ENCODE assay signal across 13 cellular contexts in the genomic region with DNA sequence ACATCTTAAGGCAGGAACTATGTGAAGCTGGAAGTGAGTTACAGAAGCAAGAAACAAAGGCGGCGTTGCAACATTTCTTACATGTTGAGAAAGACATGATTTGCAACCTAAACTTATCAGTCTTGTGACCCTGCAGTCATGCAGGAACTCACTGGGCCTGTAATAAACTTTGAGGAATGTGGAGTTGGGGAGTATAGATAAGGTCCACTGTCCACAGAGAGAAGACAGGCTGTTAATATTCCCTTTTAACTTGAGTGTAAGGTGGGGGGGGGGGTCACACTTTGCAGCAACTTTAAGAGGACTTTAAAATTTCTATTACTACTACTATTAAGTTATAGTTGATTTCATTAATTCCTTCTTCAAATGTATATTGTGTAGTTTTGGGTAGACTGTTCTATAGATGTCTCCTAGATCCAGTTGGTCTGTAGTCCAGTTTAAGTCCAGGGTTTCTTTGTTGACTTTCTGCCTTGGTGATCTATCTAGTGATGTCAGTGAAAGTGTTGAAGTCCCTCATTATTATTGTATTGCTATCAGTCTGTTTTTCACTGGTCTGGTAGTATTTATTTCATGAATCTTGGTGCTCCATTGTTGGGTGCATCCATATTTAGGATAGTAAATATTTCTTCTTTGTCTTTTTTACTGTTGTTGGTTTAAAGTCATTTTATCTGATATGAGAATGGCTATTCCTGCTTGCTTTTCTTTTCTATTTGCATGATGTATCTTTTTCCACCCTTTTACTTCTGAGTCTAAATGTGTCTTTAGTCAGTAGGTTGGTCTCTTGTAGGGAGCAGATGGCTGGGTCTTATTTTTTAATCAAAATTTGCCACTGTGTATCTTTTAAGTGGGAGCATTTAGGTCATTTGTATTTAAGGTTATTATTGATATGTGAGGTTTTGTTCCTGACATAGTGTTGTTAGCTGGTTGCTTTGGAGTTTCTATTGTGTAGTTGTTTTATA.
"Had no signal": no experiment of that assay in that cellular context is flagged by ENCODE, and none has a peak within 500 bp of the region (broad histone marks: within the 10 kb centered on the region; RNA-seq: fewer than 3 reads in every experiment).

No MANE protein-coding gene starts in this region.

- H3K27ac ChIP-seq: gastroesophageal sphincter, upper lobe of right lung had no signal

- H3K27me3 ChIP-seq: upper lobe of right lung had no signal

- H3K9me3 Mint-ChIP-seq: stimulated activated naive CD8-positive, alpha-beta T cell treated with anti-CD3 and anti-CD28 coated beads, Interleukin-15, Interleukin-2, amounts not matched to agents 100 ng/mL and 50 ng/mL, for 24 hours had no signal

- H3K27ac Mint-ChIP-seq: activated CD8-positive, alpha-beta memory T cell treated with anti-CD3 and anti-CD28 coated beads, Interleukin-2, amount 10 ng/mL, durations not matched to agents 7 days and 5 days; activated naive CD8-positive, alpha-beta T cell; activated T-cell treated with anti-CD3 and anti-CD28 coated beads, Interleukin-2, amount 50 U/mL, for 24 hours; stimulated activated naive CD8-positive, alpha-beta T cell treated with anti-CD3 and anti-CD28 coated beads, Interleukin-15, Interleukin-2, amounts not matched to agents 100 ng/mL and 50 ng/mL, for 24 hours had no signal

- H3K4me1 ChIP-seq: upper lobe of right lung had no signal

- H3K36me3 Mint-ChIP-seq: activated CD8-positive, alpha-beta memory T cell treated with anti-CD3 and anti-CD28 coated beads, Interleukin-2, amount 10 ng/mL, durations not matched to agents 7 days and 5 days had no signal

- H3K36me3 ChIP-seq: gastroesophageal sphincter, upper lobe of right lung had no signal

- H3K4me3 Mint-ChIP-seq: activated CD8-positive, alpha-beta memory T cell treated with anti-CD3 and anti-CD28 coated beads, Interleukin-2, amount 10 ng/mL, durations not matched to agents 7 days and 5 days; activated naive CD8-positive, alpha-beta T cell; activated T-cell treated with anti-CD3 and anti-CD28 coated beads, Interleukin-2, amount 50 U/mL, for 24 hours; stimulated activated naive CD8-positive, alpha-beta T cell treated with anti-CD3 and anti-CD28 coated beads, Interleukin-15, Interleukin-2, amounts not matched to agents 100 ng/mL and 50 ng/mL, for 24 hours had no signal

- H3K4me3 ChIP-seq: gastroesophageal sphincter, upper lobe of right lung had no signal

- H3K9me3 ChIP-seq: gastroesophageal sphincter, upper lobe of right lung had no signal

- DNase-seq: activated CD4-positive, alpha-beta T cell treated with anti-CD3 and anti-CD28 coated beads for 1 hour; activated CD4-positive, alpha-beta T cell treated with anti-CD3 and anti-CD28 coated beads, Interleukin-2, amount 50 U/mL, for 48 hours; activated CD8-positive, alpha-beta memory T cell treated with anti-CD3 and anti-CD28 coated beads, Interleukin-2, amount 10 ng/mL, durations not matched to agents 7 days and 5 days; activated effector memory CD4-positive, alpha-beta T cell treated with anti-CD3 and anti-CD28 coated beads, Interleukin-2, amount 50 U/mL, for 16 hours; activated T-cell treated with anti-CD3 and anti-CD28 coated beads, Interleukin-2, amount 50 U/mL, for 24 hours; anterior cingulate cortex; kidney glomerular epithelial cell; stimulated activated CD4-positive, alpha-beta T cell treated with anti-CD3 and anti-CD28 coated beads, Interleukin-4, amount 100 ng/mL, for 1 hour; stimulated activated CD8-positive, alpha-beta memory T cell treated with anti-CD3 and anti-CD28 coated beads, Interleukin-4, amount 100 ng/mL, for 48 hours; upper lobe of right lung had no signal
